ENCODE assay signal across 1 cellular context in genomic region chr7:100602889-100603696, GRCh38.
TF ChIP-seq lines count a peak whose summit lies in the region.

No MANE protein-coding gene starts in this region.

TF ChIP-seq in SK-N-SH, 30 proteins besides CTCF, POLR2A, EP300 and RAD21 (continued from another document):
- no peak for TF ChIP-seq USF2 (IDR thresholded peaks at IDR 0.05; ENCODE audit: borderline replicate concordance, low read depth, low read length)
- no peak for TF ChIP-seq ELF1 (IDR thresholded peaks at IDR 0.05)
- TF ChIP-seq YY1 (IDR thresholded peaks at IDR 0.05; ENCODE audit: low read depth) = 0 out of 2 replicates have a peak, but pooled peaks have one; percentile 48
- peak; percentile 60; the same call in 1 of the 2 replicates for TF ChIP-seq RCOR1 (IDR thresholded peaks at IDR 0.05; ENCODE audit: low read length)
- peak; percentile 96 for TF ChIP-seq CHD2 (IDR thresholded peaks at IDR 0.05; ENCODE audit: low read length, partially characterized antibody)
- TF ChIP-seq USF1 (IDR thresholded peaks at IDR 0.05; ENCODE audit: borderline replicate concordance, low read depth) = peak; percentile 43; the same call in 1 of the 2 replicates
- TF ChIP-seq GATA2 (CRISPR knock-in tag; IDR thresholded peaks at IDR 0.05) = peak; percentile 64; the same call in 1 of the 2 replicates
- TF ChIP-seq REST (IDR thresholded peaks at IDR 0.05; ENCODE audit: low read depth, low read length) = peak; percentile 78
- peak; percentile 80 for TF ChIP-seq FOXJ3 (CRISPR knock-in tag; IDR thresholded peaks at IDR 0.05)
- TF ChIP-seq TAF1 (IDR thresholded peaks at IDR 0.05; ENCODE audit: borderline replicate concordance, low read depth, low read length) = peak; percentile 80
- peak; percentile 81; the same call in 1 of the 2 replicates for TF ChIP-seq RXRA (IDR thresholded peaks at IDR 0.05; ENCODE audit: borderline replicate concordance, low read depth)
TF ChIP-seq in SK-N-SH: peak in this region for 17.
